8 cellular contexts compared by ENCODE assay signal in the genomic region with DNA sequence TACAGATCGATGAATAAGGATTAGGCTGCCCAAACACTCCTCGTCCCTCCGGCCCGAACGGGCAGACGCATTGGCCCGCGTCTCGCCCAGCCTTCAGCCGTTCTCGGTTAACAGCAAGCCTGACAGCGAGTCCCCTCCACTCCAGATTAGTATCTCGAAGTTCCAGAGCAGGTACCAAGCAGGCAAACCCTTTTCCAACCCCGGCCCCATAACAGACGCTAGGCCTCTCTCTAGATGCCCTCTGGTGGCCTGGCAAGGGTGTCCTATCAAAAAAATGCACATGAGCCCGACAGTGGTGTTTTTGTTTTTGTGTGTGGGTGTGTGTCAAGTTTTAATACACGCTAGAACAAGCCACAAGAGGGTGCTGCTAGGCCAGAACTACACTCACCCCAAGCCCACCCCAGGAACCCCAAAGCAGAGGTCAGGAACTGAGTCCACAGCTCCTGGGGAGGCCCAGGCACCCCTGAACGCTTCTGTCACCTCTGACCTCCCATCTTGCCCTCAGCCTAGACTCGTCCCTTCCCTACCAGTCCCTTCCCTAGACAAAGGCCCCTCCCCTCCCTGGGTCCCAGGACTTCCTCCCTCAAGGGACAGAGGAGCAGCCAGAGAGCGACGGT. TPM values are rescaled to one million over a fixed set of nuclear protein-coding genes. Genes with fewer than 3 reads are reported as not detected.
A peak's percentile ranks its signal among the peaks of the same experiment; 100 is the strongest.
DNase-seq lines count a peak whose midpoint lies in the region; ATAC-seq and TF ChIP-seq lines count a peak whose summit lies in the region.

No MANE protein-coding gene starts in this region.

- no peaks in the 10 kb centered on the region for H3K27me3 Mint-ChIP-seq in mesothelial cell of epicardium (ENCODE audit: low read depth)

- H3K9ac ChIP-seq in BLaER1 treated with 17β-estradiol and CSF1 and Interleukin-3, amounts not matched to agents 10 nM and 100 nM = peak overlapping the region; percentile 92 to 100 (median 98)
- H3K9ac ChIP-seq in endocrine pancreas (ENCODE audit: control insufficient read depth, insufficient read depth, low read length) = peak overlapping the region; percentile 62

- H3K4me1 ChIP-seq in BLaER1 treated with 17β-estradiol and CSF1 and Interleukin-3, amounts not matched to agents 10 nM and 100 nM = peaks cover 26 to 55% (median 36%) of the 10 kb centered on the region in 10 experiments
- peaks cover 8% of the 10 kb centered on the region for H3K4me1 ChIP-seq in endocrine pancreas (ENCODE audit: control insufficient read depth, insufficient read depth, low read length)

- peak overlapping the region; percentile 97 for H3K4me3 Mint-ChIP-seq in mesothelial cell of epicardium

- H3K27ac ChIP-seq in BLaER1 treated with 17β-estradiol and CSF1 and Interleukin-3, amounts not matched to agents 10 nM and 100 nM = peak overlapping the region; percentile 96 to 99 (median 97)

- no peaks in the 10 kb centered on the region for H3K9me3 ChIP-seq in BLaER1 treated with 17β-estradiol and CSF1 and Interleukin-3, amounts not matched to agents 10 nM and 100 nM (replicated peaks in 1 of 11)
- no peaks in the 10 kb centered on the region for H3K9me3 ChIP-seq in endocrine pancreas (ENCODE audit: control insufficient read depth, low read length)

- peak overlapping the region; percentile 84 to 97 (median 90) for H3K4me2 ChIP-seq in BLaER1 treated with 17β-estradiol and CSF1 and Interleukin-3, amounts not matched to agents 10 nM and 100 nM

- peak; percentile 90 for DNase-seq in NCI-H526 treated with DMSO at 0.1 percent for 48 hours (lab: John Stamatoyannopoulos, UW)
- peak; percentile 65 to 70 for DNase-seq in activated CD4-positive, alpha-beta T cell treated with anti-CD3 and anti-CD28 coated beads, Interleukin-2, amount 50 U/mL, for 4 hours
- DNase-seq in mesothelial cell of epicardium (ENCODE audit: low spot score in 2 of 2, unreplicated experiment in 2 of 2) = peak in 1 of 2 experiments; percentile 67
- DNase-seq in stimulated activated CD8-positive, alpha-beta memory T cell treated with anti-CD3 and anti-CD28 coated beads, Interleukin-4, amount 100 ng/mL, for 48 hours = peak; percentile 75

- ATAC-seq in GM19023 (IDR thresholded peaks at IDR 0.05; ENCODE audit: unreplicated experiment) (peak; percentile 42), HG03342 (IDR thresholded peaks at IDR 0.05; ENCODE audit: unreplicated experiment) (peak; percentile 38)

- no peaks in the 10 kb centered on the region for H3K27me3 ChIP-seq in BLaER1 treated with 17β-estradiol and CSF1 and Interleukin-3, amounts not matched to agents 10 nM and 100 nM
- no peaks in the 10 kb centered on the region for H3K27me3 ChIP-seq in endocrine pancreas (ENCODE audit: control insufficient read depth, insufficient read depth, low read length)

- H3K36me3 ChIP-seq in BLaER1 treated with 17β-estradiol and CSF1 and Interleukin-3, amounts not matched to agents 10 nM and 100 nM = peaks cover 30 to 65% (median 51%) of the 10 kb centered on the region in 11 experiments
- H3K36me3 ChIP-seq in endocrine pancreas (ENCODE audit: control insufficient read depth, insufficient read depth, low read length) = no peaks in the 10 kb centered on the region

- no peaks in the 10 kb centered on the region for H3K9me3 Mint-ChIP-seq in mesothelial cell of epicardium

- H4K20me1 ChIP-seq in BLaER1 treated with 17β-estradiol and CSF1 and Interleukin-3, amounts not matched to agents 10 nM and 100 nM = peaks cover 29 to 38% (median 33%) of the 10 kb centered on the region in 11 experiments

- TF ChIP-seq CTCF in mesothelial cell of epicardium (IDR thresholded peaks at IDR 0.05; ENCODE audit: unreplicated experiment) = peak; percentile 57

- H3K4me1 Mint-ChIP-seq in mesothelial cell of epicardium = peaks cover 21% of the 10 kb centered on the region

- H3K36me3 Mint-ChIP-seq in mesothelial cell of epicardium = peaks cover 4% of the 10 kb centered on the region

- H3K4me3 ChIP-seq in BLaER1 treated with 17β-estradiol and CSF1 and Interleukin-3, amounts not matched to agents 10 nM and 100 nM = peak overlapping the region; percentile 81 to 100 (median 96)
- H3K4me3 ChIP-seq in endocrine pancreas (ENCODE audit: control insufficient read depth, insufficient read depth, low read length) = peak overlapping the region; percentile 11

- peak overlapping the region; percentile 98 for H3K27ac Mint-ChIP-seq in mesothelial cell of epicardium

RNA-seq across cellular contexts. Expression of a gene that starts 0.7 kb away (rescaled TPM):
- total RNA-seq in mesothelial cell of epicardium = 101 to 111 TPM (median 105 TPM) in 3 replicates

RNA-seq across cellular contexts. Expression of a gene that starts 8.9 kb away (rescaled TPM):
- total RNA-seq in mesothelial cell of epicardium = 61.1 to 68.2 TPM (median 64.1 TPM) in 3 replicates

RNA-seq across cellular contexts. Expression of a gene that starts 37.4 kb away (rescaled TPM):
- 42.4 to 49.1 TPM (median 46.7 TPM) in 3 replicates for total RNA-seq in mesothelial cell of epicardium
